ENCODE assay signal across 1 cellular context in the genomic region with DNA sequence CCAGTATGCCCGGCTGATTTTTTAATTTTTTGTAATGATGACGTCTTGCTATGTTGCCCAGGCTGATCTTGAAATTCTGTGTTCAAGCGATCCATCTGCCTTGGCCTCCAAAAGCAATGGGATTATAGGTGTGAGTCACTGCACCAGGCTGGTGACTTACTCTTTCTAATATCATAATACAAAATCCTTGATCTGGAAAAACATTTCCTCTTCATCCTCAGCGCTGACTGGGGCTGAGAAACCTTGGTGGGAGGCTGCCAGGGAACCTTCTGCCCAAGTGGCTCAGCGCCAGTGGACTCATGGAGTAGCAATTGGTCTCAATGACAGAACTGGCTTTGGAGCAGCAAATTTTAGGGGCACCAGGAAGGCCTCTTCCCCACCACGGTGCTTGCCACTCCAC.
TF ChIP-seq lines count a peak whose summit lies in the region.

No MANE protein-coding gene starts in this region.

TF ChIP-seq in HepG2, 621 proteins besides CTCF, POLR2A, EP300 and RAD21:
- TF ChIP-seq KDM3A (CRISPR knock-in tag; IDR thresholded peaks at IDR 0.05; ENCODE audit: low read depth), result no peak
- TF ChIP-seq ZNF329 (CRISPR knock-in tag; IDR thresholded peaks at IDR 0.05; ENCODE audit: low read depth), result no peak
- peak; percentile 36 for TF ChIP-seq CREB1 (IDR thresholded peaks at IDR 0.05)
- TF ChIP-seq CREB1 (CRISPR knock-in tag; IDR thresholded peaks at IDR 0.05), result no peak
- TF ChIP-seq ZNF10 (CRISPR knock-in tag; IDR thresholded peaks at IDR 0.05; ENCODE audit: borderline replicate concordance, low read depth), result no peak
